ENCODE assay signal across 1 cellular context in the genomic region with DNA sequence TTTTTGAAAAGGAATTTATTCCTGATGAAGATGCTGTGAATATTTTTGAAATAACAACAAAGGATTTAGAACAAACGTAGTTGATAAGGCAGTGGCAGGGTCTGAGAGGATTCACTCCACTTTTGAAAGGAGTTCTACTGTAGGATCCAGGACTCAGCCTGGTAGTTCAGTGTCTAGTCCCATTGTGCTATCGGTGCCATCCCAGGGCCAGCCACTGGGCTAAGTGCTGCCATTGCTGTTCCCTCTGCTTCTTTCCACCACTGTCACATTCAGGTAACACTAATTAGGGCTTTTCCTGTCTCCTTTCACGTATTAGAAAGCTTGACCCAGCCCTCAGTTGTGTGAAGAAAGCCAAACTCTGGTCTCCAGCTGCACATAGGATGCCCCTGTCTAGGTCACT.
TF ChIP-seq lines count a peak whose summit lies in the region.

No MANE protein-coding gene starts in this region.

TF ChIP-seq in HCT116, 20 proteins besides CTCF, POLR2A, EP300 and RAD21 (continued from another document):
- TF ChIP-seq, protein P1, sequence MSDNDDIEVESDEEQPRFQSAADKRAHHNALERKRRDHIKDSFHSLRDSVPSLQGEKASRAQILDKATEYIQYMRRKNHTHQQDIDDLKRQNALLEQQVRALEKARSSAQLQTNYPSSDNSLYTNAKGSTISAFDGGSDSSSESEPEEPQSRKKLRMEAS (IDR thresholded peaks at IDR 0.05) = no peak
- TF ChIP-seq ZNF274 (IDR thresholded peaks at IDR 0.05; ENCODE audit: low read depth, low read length) = no peak
- TF ChIP-seq, protein P2, sequence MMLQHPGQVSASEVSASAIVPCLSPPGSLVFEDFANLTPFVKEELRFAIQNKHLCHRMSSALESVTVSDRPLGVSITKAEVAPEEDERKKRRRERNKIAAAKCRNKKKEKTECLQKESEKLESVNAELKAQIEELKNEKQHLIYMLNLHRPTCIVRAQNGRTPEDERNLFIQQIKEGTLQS (IDR thresholded peaks at IDR 0.05) = no peak
- TF ChIP-seq FOSL1 (IDR thresholded peaks at IDR 0.05; ENCODE audit: low read depth) = no peak
- no peak for TF ChIP-seq SRF (IDR thresholded peaks at IDR 0.05; ENCODE audit: low read depth)
- TF ChIP-seq CBX3 (IDR thresholded peaks at IDR 0.05; ENCODE audit: low read depth) = no peak
- TF ChIP-seq ELF1 (IDR thresholded peaks at IDR 0.05; ENCODE audit: borderline replicate concordance, low read depth) = no peak
- TF ChIP-seq POLR2AphosphoS5 (IDR thresholded peaks at IDR 0.05; ENCODE audit: low read depth, low read length) = no peak
- no peak for TF ChIP-seq SIN3A (IDR thresholded peaks at IDR 0.05; ENCODE audit: low read depth)
- TF ChIP-seq JUND (IDR thresholded peaks at IDR 0.05) = no peak
